In the genomic region with DNA sequence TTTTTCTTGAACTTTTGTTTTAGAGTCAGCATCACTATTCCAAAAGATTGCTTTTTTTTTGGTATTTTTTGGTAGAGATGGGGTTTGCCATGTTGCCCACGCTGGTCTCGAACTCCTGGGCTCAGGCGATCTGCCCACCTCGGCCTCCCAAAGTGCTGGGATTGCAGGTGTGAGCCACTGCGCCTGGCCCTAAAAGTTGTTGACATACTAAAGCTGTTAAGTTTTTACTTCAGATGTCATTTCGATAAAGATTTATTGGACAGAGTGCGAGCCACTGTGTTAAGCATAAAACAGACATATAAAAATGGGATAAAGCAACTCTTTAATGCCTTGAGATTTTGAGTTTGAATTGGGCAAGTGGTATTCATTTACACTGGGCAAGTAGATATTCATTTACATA, we compare ENCODE assay signal across 28 cellular contexts.
"Had no signal": no experiment of that assay in that cellular context is flagged by ENCODE, and none has a peak within 500 bp of the region (broad histone marks: within the 10 kb centered on the region; RNA-seq: fewer than 3 reads in every experiment).

No MANE protein-coding gene starts in this region.

- H3K27ac ChIP-seq: lower lobe of right lung, neural progenitor cell, neutrophil, parathyroid adenoma, right atrium auricular region, right lobe of liver, stomach, testis, thyroid gland, transverse colon, upper lobe of left lung, vagina had no signal

- H3K4me3 Mint-ChIP-seq: naive B cell; natural killer cell; nephron progenitor cell; neural progenitor cell; stimulated activated naive B cell treated with anti-CD40 and anti-IgM and Interleukin-4, amounts not matched to agents 10 μg/mL and 1 μg/mL and 100 μg/mL, for 72 hours had no signal

- H3K4me2 ChIP-seq: neural progenitor cell, smooth muscle cell had no signal

- DNase-seq: islet precursor cell; left ventricle myocardium superior; lower lobe of right lung; mammary epithelial cell; mesenchymal stem cell; naive B cell; natural killer cell; nephron progenitor cell; occipital lobe; right lobe of liver; stimulated activated CD4-positive, alpha-beta T cell treated with anti-CD3 and anti-CD28 coated beads, Interleukin-1b, Interleukin-23, amount 100 ng/mL, for 48 hours; stimulated activated CD4-positive, alpha-beta T cell treated with anti-CD3 and anti-CD28 coated beads, Interleukin-2, amount 100 ng/mL, for 48 hours; stimulated activated CD4-positive, alpha-beta T cell treated with anti-CD3 and anti-CD28 coated beads, Interleukin-4, amount 100 ng/mL, for 4 hours; stimulated activated CD8-positive, alpha-beta memory T cell treated with anti-CD3 and anti-CD28 coated beads, Interleukin-4, amount 100 ng/mL, for 48 hours; stimulated activated naive B cell treated with anti-CD40 and anti-IgM and Interleukin-4, amounts not matched to agents 10 μg/mL and 1 μg/mL and 100 μg/mL, for 72 hours; stimulated activated naive CD8-positive, alpha-beta T cell treated with anti-CD3 and anti-CD28 coated beads, Interleukin-15, Interleukin-2, amounts not matched to agents 100 U/mL and 50 U/mL, for 24 hours; stomach; testis; thyroid gland; transverse colon; upper lobe of left lung had no signal

- H3K9me3 Mint-ChIP-seq: natural killer cell, neural progenitor cell had no signal

- H3K4me1 ChIP-seq: lower lobe of right lung, neural progenitor cell, parathyroid adenoma, right atrium auricular region, right lobe of liver, stomach, testis, transverse colon, upper lobe of left lung had no signal

- ATAC-seq: left lobe of liver; left ventricle myocardium superior; lower lobe of right lung; natural killer cell; right lobe of liver; stimulated activated naive B cell treated with anti-CD40 and anti-IgM and Interleukin-4, amounts not matched to agents 10 μg/mL and 1 μg/mL and 100 μg/mL, for 72 hours; stimulated activated naive CD8-positive, alpha-beta T cell treated with anti-CD3 and anti-CD28 coated beads, Interleukin-15, Interleukin-2, amounts not matched to agents 100 U/mL and 50 U/mL, for 24 hours had no signal

- H3K4me1 Mint-ChIP-seq: natural killer cell, nephron progenitor cell had no signal

- H3K27me3 ChIP-seq: neural progenitor cell, neutrophil, right atrium auricular region, right lobe of liver, stomach, testis, thyroid gland, transverse colon, upper lobe of left lung, vagina had no signal

- H3K36me3 ChIP-seq: neural progenitor cell had no signal

- H2AFZ ChIP-seq: neural progenitor cell, parathyroid adenoma had no signal

- H3K9ac ChIP-seq: neural progenitor cell, parathyroid adenoma had no signal

- H3K4me3 ChIP-seq: lower lobe of right lung, neural progenitor cell, right atrium auricular region, right lobe of liver, smooth muscle cell, stomach, testis, thyroid gland, transverse colon, upper lobe of left lung, vagina had no signal

- H3K27me3 Mint-ChIP-seq: naive B cell; stimulated activated naive B cell treated with anti-CD40 and anti-IgM and Interleukin-4, amounts not matched to agents 10 μg/mL and 1 μg/mL and 100 μg/mL, for 72 hours had no signal

- H3K9me3 ChIP-seq: lower lobe of right lung, neutrophil, right atrium auricular region, right lobe of liver, stomach, testis, thyroid gland, transverse colon, upper lobe of left lung, vagina had no signal

- H3K27ac Mint-ChIP-seq: natural killer cell; nephron progenitor cell; neural progenitor cell; stimulated activated naive B cell treated with anti-CD40 and anti-IgM and Interleukin-4, amounts not matched to agents 10 μg/mL and 1 μg/mL and 100 μg/mL, for 72 hours had no signal
